Comparison of ENCODE assay signal across 38 cellular contexts in the genomic region with DNA sequence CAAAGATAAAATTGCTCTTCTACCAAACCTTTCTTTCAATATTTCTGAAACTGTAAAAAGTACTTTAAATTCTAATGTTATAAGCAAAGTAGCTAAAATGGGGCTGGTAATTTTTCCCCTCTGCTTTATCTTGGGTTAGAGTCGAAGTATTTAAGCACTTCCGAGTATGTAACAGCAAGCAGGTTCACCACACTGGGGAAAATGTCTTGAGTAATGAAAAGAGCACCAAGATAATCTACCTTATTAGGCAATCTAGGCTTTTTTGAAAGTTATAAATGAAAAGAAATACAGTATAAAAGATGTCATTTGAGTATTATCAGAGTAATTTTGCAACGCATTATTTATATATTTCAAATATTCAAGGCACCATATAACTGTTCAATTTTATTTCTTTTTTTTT. TPM values are rescaled to one million over a fixed set of nuclear protein-coding genes. Genes with fewer than 3 reads are reported as not detected.
"Had no signal": no experiment of that assay in that cellular context is flagged by ENCODE, and none has a peak within 500 bp of the region (broad histone marks: within the 10 kb centered on the region; RNA-seq: fewer than 3 reads in every experiment).

No MANE protein-coding gene starts in this region.

- H3K27me3 ChIP-seq: body of pancreas, Peyer's patch, SJCRH30 had no signal

- H3K27ac ChIP-seq: body of pancreas, SJCRH30, SK-N-MC, WERI-Rb-1 had no signal

- FAIRE-seq: astrocyte had no signal

- ATAC-seq: activated T-cell treated with anti-CD3 and anti-CD28 coated beads, Interleukin-2, amount 50 U/mL, for 72 hours; activated T-helper 17 cell treated with anti-CD3 and anti-CD28 coated beads, Interleukin-2, amount 50 U/mL, for 72 hours; body of pancreas; PC-3 had no signal

- DNase-seq: activated CD4-positive, alpha-beta memory T cell treated with anti-CD3 and anti-CD28 coated beads, Interleukin-2, amount 10 ng/mL, durations not matched to agents 7 days and 5 days; activated CD4-positive, alpha-beta T cell treated with anti-CD3 and anti-CD28 coated beads for 1 hour; activated CD4-positive, alpha-beta T cell treated with anti-CD3 and anti-CD28 coated beads for 48 hours; activated CD4-positive, CD25-positive, alpha-beta regulatory T cell; activated gamma-delta T cell; activated naive CD4-positive, alpha-beta T cell treated with Interleukin-2 at 50 U/mL for 16 hours; activated naive CD8-positive, alpha-beta T cell treated with anti-CD3 and anti-CD28 coated beads, Interleukin-2, amount 10 ng/mL, durations not matched to agents 7 days and 5 days; activated T-cell treated with anti-CD3 and anti-CD28 coated beads, Interleukin-2, amount 50 U/mL, for 1 hour; activated T-cell treated with anti-CD3 and anti-CD28 coated beads, Interleukin-2, amount 50 U/mL, for 72 hours; body of pancreas; caudate nucleus; Kasumi-1; KBM-7; MM.1S; MV-4-11; NCI-H1092; NCI-H1436 treated with DMSO at 0.1 percent for 48 hours; NCI-H1694 treated with DMSO at 0.1 percent for 48 hours; NCI-H2029; NCI-H2107; NCI-H2171; NCI-H510A; NCI-H526; NCI-H748 treated with DMSO at 0.1 percent for 48 hours; NK-92 treated with Interleukin-12 subunit alpha and Interleukin-12 subunit beta, amount 100 ng/mL, for 24 hours; PC-3; Right ventricle myocardium superior; RPMI8226; SJCRH30; T1000; WERI-Rb-1 had no signal

- H3K4me3 ChIP-seq: body of pancreas, SJCRH30, SK-N-MC had no signal

- H3K4me1 ChIP-seq: body of pancreas, Peyer's patch, SJCRH30 had no signal

- H3K9me3 ChIP-seq: body of pancreas, Peyer's patch, SJCRH30 had no signal

- H3K36me3 ChIP-seq: Peyer's patch, SJCRH30, WERI-Rb-1 had no signal

RNA-seq across cellular contexts. Expression of gene DSG3, which starts 0.7 kb away (rescaled TPM):
- total RNA-seq: activated CD4-positive, alpha-beta memory T cell treated with anti-CD3 and anti-CD28 coated beads, Interleukin-2, amount 10 ng/mL, durations not matched to agents 7 days and 5 days; activated CD8-positive, alpha-beta memory T cell treated with anti-CD3 and anti-CD28 coated beads for 36 hours; activated naive CD8-positive, alpha-beta T cell treated with anti-CD3 and anti-CD28 coated beads, Interleukin-2, amount 10 ng/mL, durations not matched to agents 7 days and 5 days; activated T-cell treated with anti-CD3 and anti-CD28 coated beads, Interleukin-2, amount 50 U/mL, for 72 hours; activated T-helper 17 cell treated with anti-CD3 and anti-CD28 coated beads, Interleukin-2, amount 50 U/mL, for 72 hours; body of pancreas; PC-3; Right ventricle myocardium superior; SJCRH30; T-helper 1 cell treated with Interleukin-12 subunit alpha and Interleukin-12 subunit beta and Interleukin-4 antibody, amounts not matched to agents 30 ng/mL and 1 ng/mL, for 36 hours; T-helper 2 cell treated with Interferon-gamma antibody and Interleukin-4, amounts not matched to agents 100 ng/mL and 5 ng/mL, for 36 hours had no signal
